1 cellular context compared by ENCODE assay signal in genomic region chr16:21300309-21301167, GRCh38.
A peak's percentile ranks its signal among the peaks of the same experiment; 100 is the strongest.
TF ChIP-seq lines count a peak whose summit lies in the region.

No MANE protein-coding gene starts in this region.

TF ChIP-seq in IMR-90, 13 proteins besides CTCF, POLR2A, EP300 and RAD21:
- TF ChIP-seq FOS (IDR thresholded peaks at IDR 0.05; ENCODE audit: low read depth, low read length) = peak; percentile 86
- TF ChIP-seq USF2 (IDR thresholded peaks at IDR 0.05; ENCODE audit: low read depth, low read length) = peak; percentile 61
- TF ChIP-seq CHD1 (IDR thresholded peaks at IDR 0.05; ENCODE audit: low read depth, low read length) = no peak
- peak; percentile 66 for TF ChIP-seq RCOR1 (IDR thresholded peaks at IDR 0.05; ENCODE audit: insufficient replicate concordance, low read length)
- TF ChIP-seq SMC3 (IDR thresholded peaks at IDR 0.05; ENCODE audit: low read depth, low read length) = peak; percentile 95
- TF ChIP-seq, protein P1, sequence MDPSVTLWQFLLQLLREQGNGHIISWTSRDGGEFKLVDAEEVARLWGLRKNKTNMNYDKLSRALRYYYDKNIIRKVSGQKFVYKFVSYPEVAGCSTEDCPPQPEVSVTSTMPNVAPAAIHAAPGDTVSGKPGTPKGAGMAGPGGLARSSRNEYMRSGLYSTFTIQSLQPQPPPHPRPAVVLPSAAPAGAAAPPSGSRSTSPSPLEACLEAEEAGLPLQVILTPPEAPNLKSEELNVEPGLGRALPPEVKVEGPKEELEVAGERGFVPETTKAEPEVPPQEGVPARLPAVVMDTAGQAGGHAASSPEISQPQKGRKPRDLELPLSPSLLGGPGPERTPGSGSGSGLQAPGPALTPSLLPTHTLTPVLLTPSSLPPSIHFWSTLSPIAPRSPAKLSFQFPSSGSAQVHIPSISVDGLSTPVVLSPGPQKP (IDR thresholded peaks at IDR 0.05; ENCODE audit: borderline replicate concordance, low read depth, low read length) = no peak
- TF ChIP-seq NFE2L2 (IDR thresholded peaks at IDR 0.05; ENCODE audit: low read depth, low read length) = no peak
- TF ChIP-seq CEBPB (IDR thresholded peaks at IDR 0.05; ENCODE audit: low read depth, low read length) = peak; percentile 15; the same call in 1 of the 2 replicates
- TF ChIP-seq RFX5 (IDR thresholded peaks at IDR 0.05; ENCODE audit: low read depth, low read length) = 0 out of 2 replicates have a peak, but pooled peaks have one; percentile 11
- peak; percentile 100 for TF ChIP-seq BHLHE40 (IDR thresholded peaks at IDR 0.05; ENCODE audit: low read depth, low read length)
- peak; percentile 85; the same call in 1 of the 2 replicates for TF ChIP-seq MXI1 (IDR thresholded peaks at IDR 0.05; ENCODE audit: borderline replicate concordance, low read depth, low read length)
- no peak for TF ChIP-seq MAFK (IDR thresholded peaks at IDR 0.05; ENCODE audit: low read depth, low read length)
- peak; percentile 47; the same call in 1 of the 2 replicates for TF ChIP-seq MAZ (IDR thresholded peaks at IDR 0.05; ENCODE audit: borderline replicate concordance, low read depth, low read length)
